Comparison of ENCODE assay signal across 1 cellular context in genomic region chr18:54769526-54770464, GRCh38.
TF ChIP-seq lines count a peak whose summit lies in the region.

No MANE protein-coding gene starts in this region.

TF ChIP-seq in IMR-90, 13 proteins besides CTCF, POLR2A, EP300 and RAD21:
- no peak for TF ChIP-seq SMC3 (IDR thresholded peaks at IDR 0.05; ENCODE audit: low read depth, low read length)
- no peak for TF ChIP-seq BHLHE40 (IDR thresholded peaks at IDR 0.05; ENCODE audit: low read depth, low read length)
- TF ChIP-seq USF2 (IDR thresholded peaks at IDR 0.05; ENCODE audit: low read depth, low read length): no peak
- no peak for TF ChIP-seq RFX5 (IDR thresholded peaks at IDR 0.05; ENCODE audit: low read depth, low read length)
- no peak for TF ChIP-seq MAFK (IDR thresholded peaks at IDR 0.05; ENCODE audit: low read depth, low read length)
- peak; percentile 83 for TF ChIP-seq CEBPB (IDR thresholded peaks at IDR 0.05; ENCODE audit: low read depth, low read length)
- no peak for TF ChIP-seq RCOR1 (IDR thresholded peaks at IDR 0.05; ENCODE audit: insufficient replicate concordance, low read length)
